Comparison of ENCODE assay signal across 18 cellular contexts in the genomic region with DNA sequence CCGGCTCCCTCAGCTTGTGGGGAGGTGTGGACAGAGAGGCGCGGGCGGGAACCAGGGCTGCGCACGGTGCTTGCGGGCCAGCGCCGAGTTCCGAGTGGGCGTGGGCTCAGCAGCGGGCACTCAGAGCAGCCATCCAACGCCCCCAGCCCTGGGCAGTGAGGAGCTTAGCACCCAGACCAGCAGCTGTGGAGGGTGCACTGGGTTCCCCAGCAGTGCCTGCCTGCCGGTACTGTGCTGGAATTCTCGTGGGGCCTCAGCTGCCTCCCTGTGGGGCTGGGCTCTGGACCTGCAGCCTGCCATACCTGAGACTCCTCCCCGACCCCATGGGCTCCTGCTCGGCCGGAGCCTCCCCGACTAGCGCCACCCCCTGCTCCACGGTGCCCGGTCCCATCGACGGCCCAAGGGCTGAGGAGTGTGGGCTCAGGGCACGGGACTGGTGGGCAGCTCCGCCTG.
"Had no signal": no experiment of that assay in that cellular context is flagged by ENCODE, and none has a peak within 500 bp of the region (broad histone marks: within the 10 kb centered on the region; RNA-seq: fewer than 3 reads in every experiment).

No MANE protein-coding gene starts in this region.

- H3K36me3 Mint-ChIP-seq: naive thymus-derived CD8-positive, alpha-beta T cell had no signal

- H3K4me3 ChIP-seq: coronary artery, hepatocyte, mucosa of descending colon, right atrium auricular region, suprapubic skin, thyroid gland had no signal

- H3K4me1 Mint-ChIP-seq: endodermal cell; naive thymus-derived CD8-positive, alpha-beta T cell had no signal

- ATAC-seq: foreskin keratinocyte; mucosa of descending colon; naive thymus-derived CD8-positive, alpha-beta T cell had no signal

- H3K4me3 Mint-ChIP-seq: endodermal cell; naive thymus-derived CD8-positive, alpha-beta T cell had no signal

- H3K4me1 ChIP-seq: foreskin keratinocyte, right atrium auricular region, suprapubic skin, thyroid gland had no signal

- H3K27ac ChIP-seq: coronary artery, foreskin keratinocyte, hepatocyte, right atrium auricular region, suprapubic skin, thyroid gland had no signal

- H3K27me3 ChIP-seq: foreskin keratinocyte, hepatocyte, right atrium auricular region, suprapubic skin, thyroid gland had no signal

- H3K27ac Mint-ChIP-seq: endodermal cell; naive thymus-derived CD8-positive, alpha-beta T cell had no signal

- H3K9me3 ChIP-seq: mucosa of descending colon, right atrium auricular region, thyroid gland had no signal

- FAIRE-seq: endothelial cell of umbilical vein, small intestine had no signal

- H3K36me3 ChIP-seq: right atrium auricular region, suprapubic skin, thyroid gland had no signal

- DNase-seq: cerebellar nuclear complex; effector CD4-positive, alpha-beta T cell; endodermal cell; erythroblast; foreskin keratinocyte; head of caudate nucleus; kidney glomerular epithelial cell; naive thymus-derived CD8-positive, alpha-beta T cell; small intestine; stimulated activated CD4-positive, alpha-beta T cell treated with anti-CD3 and anti-CD28 coated beads, Interleukin-4, amount 100 ng/mL, for 4 hours; stimulated activated naive CD4-positive, alpha-beta T cell; thyroid gland had no signal
